Comparison of ENCODE assay signal across 11 cellular contexts in genomic region chr1:43563779-43564616, GRCh38. TPM values are rescaled to one million over a fixed set of nuclear protein-coding genes. Genes with fewer than 3 reads are reported as not detected.
DNase-seq lines count a peak whose midpoint lies in the region; ATAC-seq and TF ChIP-seq lines count a peak whose summit lies in the region.
"Had no signal": no experiment of that assay in that cellular context is flagged by ENCODE, and none has a peak within 500 bp of the region (broad histone marks: within the 10 kb centered on the region; RNA-seq: fewer than 3 reads in every experiment).

No MANE protein-coding gene starts in this region.

- no CpG with 5 or more reads among the region's 20 CpGs for WGBS in H9 (ENCODE audit: extremely low coverage, insufficient read length, low lambda C conversion rate)
- 67% methylated on average over 20 of the region's 20 CpGs for WGBS in hepatocyte (ENCODE audit: low lambda C conversion rate, missing lambda C conversion rate)

- H3K14ac ChIP-seq in H9 (ENCODE audit: insufficient read depth, low read length): no peak overlapping the region

- H4K5ac ChIP-seq in H9 (ENCODE audit: insufficient read length, low read depth, low read length): no peak overlapping the region

- H3K79me2 ChIP-seq in H9 (ENCODE audit: insufficient read depth, low read length) (no peaks in the 10 kb centered on the region; the same call in 1 of the 2 replicates), hepatocyte (peaks cover 44% of the 10 kb centered on the region), PC-3 (ENCODE audit: low read length) (peaks cover 12% of the 10 kb centered on the region)

- H2BK5ac ChIP-seq in H9 (ENCODE audit: insufficient read length, low read length): no peak overlapping the region

- no peak overlapping the region for H2AK5ac ChIP-seq in H9 (ENCODE audit: insufficient read length, low read length)

- no peak for DNase-seq in H9
- no peak for DNase-seq in activated T-helper 1 cell treated with anti-CD3 and anti-CD28 coated beads, Interleukin-12 subunit alpha, Interleukin-12 subunit beta, Interleukin-2, Interleukin-4 antibody, amounts not matched to agents 30 ng/mL and 10 ng/mL and 1 ng/mL, durations not matched to agents 14 hours and 24 hours and 36 hours (ENCODE audit: low spot score)
- peak; percentile 69 for DNase-seq in hepatocyte (ENCODE audit: low spot score)
- DNase-seq in PC-3: no peak
- no peak for DNase-seq in activated T-cell treated with anti-CD3 and anti-CD28 coated beads for 4 hours
- DNase-seq in activated naive CD4-positive, alpha-beta T cell treated with anti-CD3 and anti-CD28 coated beads, Interleukin-2, amount 50 U/mL, for 72 hours (ENCODE audit: low spot score in 2 of 2): no peak
- DNase-seq: activated CD4-positive, alpha-beta T cell treated with anti-CD3 and anti-CD28 coated beads, Interleukin-2, amount 50 U/mL, for 1 hour; DMS79; SHP77 had no signal

- no peak overlapping the region for H3K4me3 ChIP-seq in hepatocyte
- no peak overlapping the region for H3K4me3 ChIP-seq in skin epidermis
- H3K4me3 ChIP-seq in PC-3 (ENCODE audit: low read length): no peak overlapping the region

- H4K8ac ChIP-seq in H9 (replicated peaks; ENCODE audit: insufficient read length, low read depth, low read length): no peak overlapping the region

- H3K27ac ChIP-seq in H9 (ENCODE audit: insufficient read length, low read depth, low read length) (no peak overlapping the region), hepatocyte (peak overlapping the region; percentile 82), skin epidermis (peak overlapping the region in 17 of 21 experiments; percentile 51 to 83 (median 73)), PC-3 (ENCODE audit: low read length) (no peak overlapping the region)

- no peaks in the 10 kb centered on the region for H3K79me1 ChIP-seq in H9 (ENCODE audit: insufficient read depth, low read depth, low read length, poor library complexity, severe bottlenecking)

- no peak overlapping the region for H2BK20ac ChIP-seq in H9 (ENCODE audit: low read depth, low read length, poor library complexity, severe bottlenecking)

- TF ChIP-seq CTCF in H9 (conservative IDR thresholded peaks at IDR 0.05) (no peak), hepatocyte (IDR thresholded peaks at IDR 0.05; ENCODE audit: poor library complexity) (no peak), PC-3 (conservative IDR thresholded peaks at IDR 0.05; ENCODE audit: low read depth, low read length) (no peak)

- H3K9ac ChIP-seq in H9 (ENCODE audit: extremely low read depth, insufficient read length, low read length) (no peak overlapping the region), PC-3 (ENCODE audit: low read length) (no peak overlapping the region)

- no peaks in the 10 kb centered on the region for H3K9me3 Mint-ChIP-seq in H9
- no peaks in the 10 kb centered on the region for H3K9me3 Mint-ChIP-seq in activated T-helper 1 cell treated with anti-CD3 and anti-CD28 coated beads, Interleukin-12 subunit alpha, Interleukin-12 subunit beta, Interleukin-2, Interleukin-4 antibody, amounts not matched to agents 30 ng/mL and 10 ng/mL and 1 ng/mL, durations not matched to agents 14 hours and 24 hours and 36 hours
- H3K9me3 Mint-ChIP-seq in activated naive CD4-positive, alpha-beta T cell treated with anti-CD3 and anti-CD28 coated beads, Interleukin-2, amount 50 U/mL, for 72 hours: no peaks in the 10 kb centered on the region

- H3K27me3 ChIP-seq in H9 (ENCODE audit: insufficient read depth, low read length) (no peaks in the 10 kb centered on the region), hepatocyte (no peaks in the 10 kb centered on the region), PC-3 (ENCODE audit: low read length) (no peaks in the 10 kb centered on the region)

- no peak overlapping the region for H2AFZ ChIP-seq in H9 (ENCODE audit: low read length)
- H2AFZ ChIP-seq in hepatocyte: no peak overlapping the region
- H2AFZ ChIP-seq in PC-3 (ENCODE audit: low read length): no peak overlapping the region

- no peak overlapping the region for H3T11ph ChIP-seq in H9 (ENCODE audit: low read length)

- peak overlapping the region in 1 of 2 experiments; percentile 67; a peak in 2 of 5 replicates for H3K4me3 Mint-ChIP-seq in H9
- peak overlapping the region; percentile 41 for H3K4me3 Mint-ChIP-seq in activated T-helper 1 cell treated with anti-CD3 and anti-CD28 coated beads, Interleukin-12 subunit alpha, Interleukin-12 subunit beta, Interleukin-2, Interleukin-4 antibody, amounts not matched to agents 30 ng/mL and 10 ng/mL and 1 ng/mL, durations not matched to agents 14 hours and 24 hours and 36 hours

- no peak overlapping the region for H3K23ac ChIP-seq in H9 (ENCODE audit: insufficient read length, low read depth, low read length)

- BruUV-seq in PC-3 (replicated peaks; lab: Mats Ljungman, UMichigan): no TSS peak

- H3K9me2 ChIP-seq in hepatocyte (replicated peaks; ENCODE audit: insufficient read depth) (no peaks in the 10 kb centered on the region), PC-3 (replicated peaks; ENCODE audit: low read length) (no peaks in the 10 kb centered on the region)

- no peaks in the 10 kb centered on the region for H3F3A ChIP-seq in PC-3 (ENCODE audit: low read length, unreplicated experiment)

- peaks cover 10% of the 10 kb centered on the region for H3K4me1 ChIP-seq in H9 (ENCODE audit: insufficient read depth, low read length)
- H3K4me1 ChIP-seq in hepatocyte (ENCODE audit: insufficient read depth): peaks cover 37% of the 10 kb centered on the region
- no peaks in the 10 kb centered on the region for H3K4me1 ChIP-seq in PC-3 (ENCODE audit: insufficient read depth, low read length)

- no peak overlapping the region for H3K56ac ChIP-seq in H9 (ENCODE audit: insufficient read length, low read depth, low read length)

- no peaks in the 10 kb centered on the region for H3K36me3 ChIP-seq in hepatocyte (replicated peaks; ENCODE audit: insufficient read depth, low read depth)
- H3K36me3 ChIP-seq in PC-3 (ENCODE audit: low read depth, low read length): 0 out of 2 replicates have a peak, but pooled peaks cover 11% of the 10 kb centered on the region

- H3K18ac ChIP-seq in H9 (ENCODE audit: insufficient read length, low read depth, low read length): no peak overlapping the region

- H4K91ac ChIP-seq in H9 (ENCODE audit: insufficient read length, low read depth, low read length): no peak overlapping the region

- POLR2A ChIA-PET in PC-3 (lab: Charles Lee; ENCODE audit: unreplicated experiment): no interaction called here

- CTCF ChIA-PET in PC-3 (lab: Charles Lee): no interaction called here

- intact Hi-C loops in activated T-helper 1 cell treated with anti-CD3 and anti-CD28 coated beads, Interleukin-12 subunit alpha, Interleukin-12 subunit beta, Interleukin-2, Interleukin-4 antibody, amounts not matched to agents 30 ng/mL and 10 ng/mL and 1 ng/mL, durations not matched to agents 14 hours and 24 hours and 36 hours (cut with micrococcal nuclease): no loop called here
- intact Hi-C loops in PC-3 (cut with micrococcal nuclease): no loop called here

- H3K36me3 Mint-ChIP-seq in H9 (ENCODE audit: insufficient read depth in 1 of 3, low read depth in 3 of 3): peaks cover 0 to 15% (median 9%) of the 10 kb centered on the region in 3 experiments; a peak in 6 of 7 replicates
- no peaks in the 10 kb centered on the region for H3K36me3 Mint-ChIP-seq in activated T-helper 1 cell treated with anti-CD3 and anti-CD28 coated beads, Interleukin-12 subunit alpha, Interleukin-12 subunit beta, Interleukin-2, Interleukin-4 antibody, amounts not matched to agents 30 ng/mL and 10 ng/mL and 1 ng/mL, durations not matched to agents 14 hours and 24 hours and 36 hours (ENCODE audit: low read depth)
- H3K36me3 Mint-ChIP-seq in activated naive CD4-positive, alpha-beta T cell treated with anti-CD3 and anti-CD28 coated beads, Interleukin-2, amount 50 U/mL, for 72 hours: no peaks in the 10 kb centered on the region

- H3K4ac ChIP-seq in H9 (ENCODE audit: low read depth, low read length): no peak overlapping the region

- peaks cover 7% of the 10 kb centered on the region for H3K23me2 ChIP-seq in H9 (ENCODE audit: insufficient read length, low read depth, low read length, poor library complexity, severe bottlenecking)

- no peaks in the 10 kb centered on the region; the same call in 1 of the 2 replicates for H3K27me3 Mint-ChIP-seq in H9 (ENCODE audit: low read depth)
- peaks cover 1% of the 10 kb centered on the region for H3K27me3 Mint-ChIP-seq in activated T-helper 1 cell treated with anti-CD3 and anti-CD28 coated beads, Interleukin-12 subunit alpha, Interleukin-12 subunit beta, Interleukin-2, Interleukin-4 antibody, amounts not matched to agents 30 ng/mL and 10 ng/mL and 1 ng/mL, durations not matched to agents 14 hours and 24 hours and 36 hours (ENCODE audit: insufficient read depth)

- H2BK15ac ChIP-seq in H9 (ENCODE audit: low read depth, low read length): no peak overlapping the region

- ATAC-seq in PC-3 (no peak), HG03196 (IDR thresholded peaks at IDR 0.05; ENCODE audit: unreplicated experiment) (no peak)
- no peak for ATAC-seq in activated naive CD4-positive, alpha-beta T cell treated with anti-CD3 and anti-CD28 coated beads, Interleukin-2, amount 50 U/mL, for 72 hours

- H3K9me3 ChIP-seq in H9 (ENCODE audit: control insufficient read depth, low read depth, low read length) (no peaks in the 10 kb centered on the region), hepatocyte (ENCODE audit: low read depth) (no peaks in the 10 kb centered on the region), PC-3 (ENCODE audit: low read length) (no peaks in the 10 kb centered on the region)

- no peak overlapping the region for H2BK12ac ChIP-seq in H9 (ENCODE audit: insufficient read length, low read depth, low read length)

- H3K4me1 Mint-ChIP-seq in H9: peaks cover 23 to 33% of the 10 kb centered on the region in 2 experiments
- peaks cover 12% of the 10 kb centered on the region for H3K4me1 Mint-ChIP-seq in activated T-helper 1 cell treated with anti-CD3 and anti-CD28 coated beads, Interleukin-12 subunit alpha, Interleukin-12 subunit beta, Interleukin-2, Interleukin-4 antibody, amounts not matched to agents 30 ng/mL and 10 ng/mL and 1 ng/mL, durations not matched to agents 14 hours and 24 hours and 36 hours (ENCODE audit: low read depth)

- no peak overlapping the region for H2BK120ac ChIP-seq in H9 (ENCODE audit: low read depth, low read length, poor library complexity, severe bottlenecking)

- H3K4me2 ChIP-seq in H9 (ENCODE audit: insufficient read depth, insufficient read length, low read length) (no peak overlapping the region), hepatocyte (peak overlapping the region; percentile 55), PC-3 (ENCODE audit: low read length) (no peak overlapping the region)

- H3K27ac Mint-ChIP-seq in H9: peak overlapping the region; percentile 14 to 95 (median 47); a peak in 4 of 7 replicates
- no peak overlapping the region for H3K27ac Mint-ChIP-seq in activated T-helper 1 cell treated with anti-CD3 and anti-CD28 coated beads, Interleukin-12 subunit alpha, Interleukin-12 subunit beta, Interleukin-2, Interleukin-4 antibody, amounts not matched to agents 30 ng/mL and 10 ng/mL and 1 ng/mL, durations not matched to agents 14 hours and 24 hours and 36 hours
- H3K27ac Mint-ChIP-seq in activated naive CD4-positive, alpha-beta T cell treated with anti-CD3 and anti-CD28 coated beads, Interleukin-2, amount 50 U/mL, for 72 hours: peak overlapping the region in 1 of 2 donors; percentile 16

- H4K20me1 ChIP-seq in H9 (ENCODE audit: control insufficient read depth, insufficient read depth, insufficient read length) (peaks cover 3% of the 10 kb centered on the region), hepatocyte (ENCODE audit: insufficient read depth, poor library complexity, severe bottlenecking) (peaks cover 3% of the 10 kb centered on the region), PC-3 (ENCODE audit: low read length) (no peaks in the 10 kb centered on the region)

RNA-seq across cellular contexts. Expression of gene PTPRF, which starts 33.3 kb away (rescaled TPM):
- total RNA-seq in H9 (2021) (192 and 193 TPM in 2 replicates), hepatocyte (75.7 and 115 TPM in 2 replicates), PC-3 (2014; rRNA removed) (67.4 and 100 TPM in 2 replicates)
- total RNA-seq in activated T-helper 1 cell treated with anti-CD3 and anti-CD28 coated beads, Interleukin-12 subunit alpha, Interleukin-12 subunit beta, Interleukin-2, Interleukin-4 antibody, amounts not matched to agents 30 ng/mL and 10 ng/mL and 1 ng/mL, durations not matched to agents 14 hours and 24 hours and 36 hours: 0.69 and 0.93 TPM in 2 replicates
- 84.6 and 96.0 TPM in 2 replicates for polyA plus RNA-seq in hepatocyte
- 10 to 100 TPM in 1 of 2 donors, under 1 TPM in 1; 0.25 to 21.9 TPM for total RNA-seq in activated naive CD4-positive, alpha-beta T cell treated with anti-CD3 and anti-CD28 coated beads, Interleukin-2, amount 50 U/mL, for 72 hours

Comparison
In these comparisons a context has a peak if more than half of its experiments do, and no peak if none do; other contexts are left out.
1. H3K27ac ChIP-seq: peak in hepatocyte (single experiment) and skin epidermis (17 of 21); none in H9 (single experiment) and PC-3 (single experiment).